ENCODE assay signal across 38 cellular contexts in the genomic region with DNA sequence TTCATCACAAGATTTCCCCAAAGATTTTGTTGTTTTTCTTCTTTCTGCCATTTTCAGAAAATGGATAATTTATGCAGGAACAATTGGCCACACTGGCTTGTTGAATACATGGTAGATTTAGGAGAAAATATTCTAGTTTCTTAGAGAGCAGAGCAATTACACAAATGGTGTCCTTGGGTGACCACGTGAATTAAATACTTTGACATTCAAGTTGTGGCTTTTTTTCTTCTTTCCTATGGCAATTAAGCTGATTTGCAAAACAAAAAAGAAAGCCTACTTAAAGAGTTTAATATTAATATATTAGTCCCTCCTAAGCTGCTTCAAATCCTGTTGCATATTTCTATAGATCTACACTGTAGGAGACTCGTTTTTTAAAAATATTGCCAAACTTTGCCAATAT.
"Had no signal": no experiment of that assay in that cellular context is flagged by ENCODE, and none has a peak within 500 bp of the region (broad histone marks: within the 10 kb centered on the region; RNA-seq: fewer than 3 reads in every experiment).

No MANE protein-coding gene starts in this region.

- H3K4me1 ChIP-seq: adrenal gland, body of pancreas, breast epithelium had no signal

- H3K36me3 ChIP-seq: adrenal gland, brain microvascular endothelial cell, breast epithelium, cardiac muscle cell had no signal

- H3K4me1 Mint-ChIP-seq: activated naive CD4-positive, alpha-beta T cell treated with anti-CD3 and anti-CD28 coated beads, Interleukin-2, amount 10 ng/mL, durations not matched to agents 7 days and 5 days; activated naive CD4-positive, alpha-beta T cell treated with anti-CD3 and anti-CD28 coated beads, Interleukin-2, amount 50 U/mL, for 24 hours; activated naive CD8-positive, alpha-beta T cell treated with anti-CD3 and anti-CD28 coated beads for 36 hours; activated naive CD8-positive, alpha-beta T cell treated with anti-CD3 and anti-CD28 coated beads, Interleukin-2, amount 10 ng/mL, durations not matched to agents 7 days and 5 days; activated naive CD8-positive, alpha-beta T cell treated with anti-CD3 and anti-CD28 coated beads, Interleukin-2, amount 50 U/mL, for 24 hours; activated T-helper 17 cell treated with anti-CD3 and anti-CD28 coated beads, Interleukin-2, amount 50 U/mL, for 72 hours; brain; central memory CD8-positive, alpha-beta T cell had no signal

- H3K27ac ChIP-seq: adrenal gland, body of pancreas, brain microvascular endothelial cell, breast epithelium, cardiac muscle cell had no signal

- H3K27me3 Mint-ChIP-seq: activated naive CD4-positive, alpha-beta T cell treated with anti-CD3 and anti-CD28 coated beads, Interleukin-2, amount 10 ng/mL, durations not matched to agents 7 days and 5 days; activated naive CD4-positive, alpha-beta T cell treated with anti-CD3 and anti-CD28 coated beads, Interleukin-2, amount 50 U/mL, for 24 hours; activated naive CD8-positive, alpha-beta T cell; activated naive CD8-positive, alpha-beta T cell treated with anti-CD3 and anti-CD28 coated beads for 36 hours; activated naive CD8-positive, alpha-beta T cell treated with anti-CD3 and anti-CD28 coated beads, Interleukin-2, amount 10 ng/mL, durations not matched to agents 7 days and 5 days; activated naive CD8-positive, alpha-beta T cell treated with anti-CD3 and anti-CD28 coated beads, Interleukin-2, amount 50 U/mL, for 24 hours; activated T-helper 17 cell treated with anti-CD3 and anti-CD28 coated beads, Interleukin-2, amount 50 U/mL, for 72 hours; brain; central memory CD8-positive, alpha-beta T cell had no signal

- H3K9me3 Mint-ChIP-seq: activated naive CD4-positive, alpha-beta T cell treated with anti-CD3 and anti-CD28 coated beads, Interleukin-2, amount 50 U/mL, for 24 hours; activated naive CD4-positive, alpha-beta T cell treated with anti-CD3 and anti-CD28 coated beads, Interleukin-2, amount 50 U/mL, for 72 hours; activated naive CD8-positive, alpha-beta T cell treated with anti-CD3 and anti-CD28 coated beads for 36 hours; activated naive CD8-positive, alpha-beta T cell treated with anti-CD3 and anti-CD28 coated beads, Interleukin-2, amount 10 ng/mL, durations not matched to agents 7 days and 5 days; activated naive CD8-positive, alpha-beta T cell treated with anti-CD3 and anti-CD28 coated beads, Interleukin-2, amount 50 U/mL, for 24 hours; activated T-cell treated with anti-CD3 and anti-CD28 coated beads, Interleukin-2, amount 50 U/mL, for 24 hours; activated T-helper 1 cell treated with anti-CD3 and anti-CD28 coated beads, Interleukin-12 subunit alpha, Interleukin-12 subunit beta, Interleukin-2, Interleukin-4 antibody, amounts not matched to agents 30 ng/mL and 10 ng/mL and 1 ng/mL, durations not matched to agents 14 hours and 24 hours and 36 hours; brain had no signal

- H3K27me3 ChIP-seq: body of pancreas, brain microvascular endothelial cell, cardiac muscle cell had no signal

- ATAC-seq: activated naive CD4-positive, alpha-beta T cell treated with anti-CD3 and anti-CD28 coated beads, Interleukin-2, amount 50 U/mL, for 72 hours; activated naive CD8-positive, alpha-beta T cell treated with anti-CD3 and anti-CD28 coated beads, Interleukin-2, amount 50 U/mL, for 24 hours; activated T-cell treated with anti-CD3 and anti-CD28 coated beads, Interleukin-2, amount 50 U/mL, for 4 hours; activated T-cell treated with anti-CD3 and anti-CD28 coated beads, Interleukin-2, amount 50 U/mL, for 72 hours; activated T-helper 17 cell treated with anti-CD3 and anti-CD28 coated beads, Interleukin-2, amount 50 U/mL, for 72 hours; body of pancreas had no signal

- H3K27ac Mint-ChIP-seq: activated naive CD4-positive, alpha-beta T cell treated with anti-CD3 and anti-CD28 coated beads for 36 hours; activated naive CD4-positive, alpha-beta T cell treated with anti-CD3 and anti-CD28 coated beads, Interleukin-2, amount 10 ng/mL, durations not matched to agents 7 days and 5 days; activated naive CD4-positive, alpha-beta T cell treated with anti-CD3 and anti-CD28 coated beads, Interleukin-2, amount 50 U/mL, for 24 hours; activated naive CD4-positive, alpha-beta T cell treated with anti-CD3 and anti-CD28 coated beads, Interleukin-2, amount 50 U/mL, for 72 hours; activated naive CD8-positive, alpha-beta T cell; activated naive CD8-positive, alpha-beta T cell treated with anti-CD3 and anti-CD28 coated beads for 36 hours; activated naive CD8-positive, alpha-beta T cell treated with anti-CD3 and anti-CD28 coated beads, Interleukin-2, amount 10 ng/mL, durations not matched to agents 7 days and 5 days; activated naive CD8-positive, alpha-beta T cell treated with anti-CD3 and anti-CD28 coated beads, Interleukin-2, amount 50 U/mL, for 24 hours; activated T-cell treated with anti-CD3 and anti-CD28 coated beads, Interleukin-2, amount 50 U/mL, for 24 hours; activated T-cell treated with anti-CD3 and anti-CD28 coated beads, Interleukin-2, amount 50 U/mL, for 72 hours; activated T-helper 1 cell treated with anti-CD3 and anti-CD28 coated beads, Interleukin-12 subunit alpha, Interleukin-12 subunit beta, Interleukin-2, Interleukin-4 antibody, amounts not matched to agents 30 ng/mL and 10 ng/mL and 1 ng/mL, durations not matched to agents 14 hours and 24 hours and 36 hours; activated T-helper 17 cell treated with anti-CD3 and anti-CD28 coated beads, Interleukin-2, amount 50 U/mL, for 72 hours; activated T-helper 2 cell treated with anti-CD3 and anti-CD28 coated beads, Interferon-gamma antibody, Interleukin-2, Interleukin-4, amounts not matched to agents 10 μg/mL and 5 μg/mL and 100 μg/mL, durations not matched to agents 14 hours and 24 hours and 36 hours had no signal

- H3K36me3 Mint-ChIP-seq: activated naive CD4-positive, alpha-beta T cell treated with anti-CD3 and anti-CD28 coated beads, Interleukin-2, amount 10 ng/mL, durations not matched to agents 7 days and 5 days; activated naive CD4-positive, alpha-beta T cell treated with anti-CD3 and anti-CD28 coated beads, Interleukin-2, amount 50 U/mL, for 24 hours; activated naive CD4-positive, alpha-beta T cell treated with anti-CD3 and anti-CD28 coated beads, Interleukin-2, amount 50 U/mL, for 72 hours; activated naive CD8-positive, alpha-beta T cell; activated naive CD8-positive, alpha-beta T cell treated with anti-CD3 and anti-CD28 coated beads for 36 hours; activated naive CD8-positive, alpha-beta T cell treated with anti-CD3 and anti-CD28 coated beads, Interleukin-2, amount 10 ng/mL, durations not matched to agents 7 days and 5 days; brain had no signal

- DNase-seq: activated effector memory CD4-positive, alpha-beta T cell treated with anti-CD3 and anti-CD28 coated beads, Interleukin-2, amount 50 U/mL, for 16 hours; activated effector memory CD4-positive, alpha-beta T cell treated with Interleukin-2 at 50 U/mL for 16 hours; activated gamma-delta T cell; activated gamma-delta T cell treated with Interleukin-2 at 50 U/mL for 16 hours; activated naive CD4-positive, alpha-beta T cell; activated naive CD4-positive, alpha-beta T cell treated with anti-CD3 and anti-CD28 coated beads for 36 hours; activated naive CD4-positive, alpha-beta T cell treated with anti-CD3 and anti-CD28 coated beads, Interleukin-2, amount 10 ng/mL, durations not matched to agents 7 days and 5 days; activated naive CD4-positive, alpha-beta T cell treated with anti-CD3 and anti-CD28 coated beads, Interleukin-2, amount 50 U/mL, for 16 hours; activated naive CD8-positive, alpha-beta T cell treated with anti-CD3 and anti-CD28 coated beads for 36 hours; activated naive CD8-positive, alpha-beta T cell treated with anti-CD3 and anti-CD28 coated beads, Interleukin-2, amount 10 ng/mL, durations not matched to agents 7 days and 5 days; activated naive CD8-positive, alpha-beta T cell treated with anti-CD3 and anti-CD28 coated beads, Interleukin-2, amount 50 U/mL, for 24 hours; activated T-cell treated with anti-CD3 and anti-CD28 coated beads, Interleukin-2, amount 50 U/mL, for 1 hour; activated T-cell treated with anti-CD3 and anti-CD28 coated beads, Interleukin-2, amount 50 U/mL, for 24 hours; activated T-cell treated with anti-CD3 and anti-CD28 coated beads, Interleukin-2, amount 50 U/mL, for 4 hours; activated T-cell treated with anti-CD3 and anti-CD28 coated beads, Interleukin-2, amount 50 U/mL, for 48 hours; activated T-cell treated with anti-CD3 and anti-CD28 coated beads, Interleukin-2, amount 50 U/mL, for 72 hours; adrenal gland; amniotic stem cell; amygdala; anterior cingulate cortex; aorta; body of pancreas; brain microvascular endothelial cell; caudate nucleus; central memory CD4-positive, alpha-beta T cell; cerebellar nuclear complex had no signal

- FAIRE-seq: bronchial epithelial cell, colon had no signal

- H3K4me3 Mint-ChIP-seq: activated naive CD4-positive, alpha-beta T cell treated with anti-CD3 and anti-CD28 coated beads for 36 hours; activated naive CD4-positive, alpha-beta T cell treated with anti-CD3 and anti-CD28 coated beads, Interleukin-2, amount 10 ng/mL, durations not matched to agents 7 days and 5 days; activated naive CD4-positive, alpha-beta T cell treated with anti-CD3 and anti-CD28 coated beads, Interleukin-2, amount 50 U/mL, for 24 hours; activated naive CD8-positive, alpha-beta T cell; activated naive CD8-positive, alpha-beta T cell treated with anti-CD3 and anti-CD28 coated beads for 36 hours; activated naive CD8-positive, alpha-beta T cell treated with anti-CD3 and anti-CD28 coated beads, Interleukin-2, amount 10 ng/mL, durations not matched to agents 7 days and 5 days; activated naive CD8-positive, alpha-beta T cell treated with anti-CD3 and anti-CD28 coated beads, Interleukin-2, amount 50 U/mL, for 24 hours; activated T-cell treated with anti-CD3 and anti-CD28 coated beads, Interleukin-2, amount 50 U/mL, for 24 hours; activated T-cell treated with anti-CD3 and anti-CD28 coated beads, Interleukin-2, amount 50 U/mL, for 4 hours; activated T-cell treated with anti-CD3 and anti-CD28 coated beads, Interleukin-2, amount 50 U/mL, for 72 hours; activated T-helper 1 cell treated with anti-CD3 and anti-CD28 coated beads, Interleukin-12 subunit alpha, Interleukin-12 subunit beta, Interleukin-2, Interleukin-4 antibody, amounts not matched to agents 30 ng/mL and 10 ng/mL and 1 ng/mL, durations not matched to agents 14 hours and 24 hours and 36 hours; activated T-helper 17 cell treated with anti-CD3 and anti-CD28 coated beads, Interleukin-2, amount 50 U/mL, for 72 hours; central memory CD8-positive, alpha-beta T cell had no signal

- H3K4me3 ChIP-seq: adrenal gland, body of pancreas, breast epithelium, cardiac muscle cell had no signal

- H3K9me3 ChIP-seq: adrenal gland, body of pancreas, breast epithelium had no signal
